ENCODE assay signal across 8 cellular contexts in genomic region chr5:116084891-116085715, GRCh38. TPM values are rescaled to one million over a fixed set of nuclear protein-coding genes. Genes with fewer than 3 reads are reported as not detected.
DNase-seq lines count a peak whose midpoint lies in the region; ATAC-seq and TF ChIP-seq lines count a peak whose summit lies in the region.

Gene COMMD10, plus strand, starts transcription at chr5:116085025.

- no peaks in the 10 kb centered on the region for H3K27me3 ChIP-seq in HUES6 (ENCODE audit: control insufficient read depth, insufficient read depth, low read length)
- H3K27me3 ChIP-seq in PC-3 (ENCODE audit: low read length): no peaks in the 10 kb centered on the region
- H3K27me3 ChIP-seq in mucosa of rectum (ENCODE audit: control insufficient read depth in 2 of 2, insufficient read depth in 2 of 2, low read length in 2 of 2): no peaks in the 10 kb centered on the region

- CTCF ChIA-PET in PC-3 (lab: Charles Lee): interaction anchor here (0.5 kb wide), 1 partner anchor 407 kb away, joined by 4 read pairs; no protein-coding TSS in a partner anchor

- peak within 1 kb of the TSS; percentile 94 for H3K4me2 ChIP-seq in PC-3 (ENCODE audit: low read length)

- peak; percentile 85 for TF ChIP-seq POLR2A in erythroblast (IDR thresholded peaks at IDR 0.05; ENCODE audit: low read length)

- peak within 1 kb of the TSS; percentile 36; the same call in 1 of the 2 replicates for H3K27ac ChIP-seq in HUES6 (ENCODE audit: low read depth, low read length)
- peak within 1 kb of the TSS; percentile 48 for H3K27ac ChIP-seq in PC-3 (ENCODE audit: low read length)
- H3K27ac ChIP-seq in mucosa of rectum (ENCODE audit: low read depth in 2 of 2, low read length in 2 of 2): peak within 1 kb of the TSS; percentile 80 to 81

- no peaks in the 10 kb centered on the region for H3F3A ChIP-seq in PC-3 (ENCODE audit: low read length, unreplicated experiment)

- H3K36me3 ChIP-seq in HUES6 (ENCODE audit: control insufficient read depth, insufficient read depth, low read length) (0 out of 2 replicates have a peak, but pooled peaks cover 3% of the 10 kb centered on the region), PC-3 (ENCODE audit: low read depth, low read length) (no peaks in the 10 kb centered on the region), mucosa of rectum (ENCODE audit: control insufficient read depth in 2 of 2, insufficient read depth in 2 of 2, low read length in 2 of 2) (peaks cover 0 to 4% of the 10 kb centered on the region in 2 donors)

- peak within 1 kb of the TSS; percentile 61 for H3K9ac ChIP-seq in HUES6 (ENCODE audit: low read length)
- H3K9ac ChIP-seq in PC-3 (ENCODE audit: low read length): peak within 1 kb of the TSS; percentile 85
- H3K9ac ChIP-seq in mucosa of rectum (ENCODE audit: low read depth in 1 of 2, low read length in 2 of 2): peak within 1 kb of the TSS; percentile 71 to 87

- no peaks in the 10 kb centered on the region for H3K9me3 ChIP-seq in HUES6 (ENCODE audit: control insufficient read depth, insufficient read depth, low read depth, low read length)
- no peaks in the 10 kb centered on the region for H3K9me3 ChIP-seq in PC-3 (ENCODE audit: low read length)
- no peaks in the 10 kb centered on the region for H3K9me3 ChIP-seq in mucosa of rectum (ENCODE audit: control insufficient read depth in 2 of 2, low read length in 2 of 2)

- DNase-seq in DMS 273 (lab: John Stamatoyannopoulos, UW; ENCODE audit: unreplicated experiment) (peak; percentile 89), PC-3 (peak; percentile 56), activated T-cell treated with anti-CD3 and anti-CD28 coated beads for 48 hours (ENCODE audit: low read depth) (peak; percentile 68), erythroblast (lab: John Stamatoyannopoulos, UW) (peak; percentile 86 to 89)
- DNase-seq in stimulated activated CD8-positive, alpha-beta memory T cell treated with anti-CD3 and anti-CD28 coated beads, Interleukin-4, amount 100 ng/mL, for 4 hours (ENCODE audit: low read depth in 2 of 2, low spot score in 1 of 2): peak; percentile 59 to 76

- H2AFZ ChIP-seq in PC-3 (ENCODE audit: low read length): peak within 1 kb of the TSS; percentile 82

- peaks cover 47% of the 10 kb centered on the region for H3K79me2 ChIP-seq in PC-3 (ENCODE audit: low read length)

- POLR2A ChIA-PET in PC-3 (lab: Charles Lee; ENCODE audit: unreplicated experiment): no interaction called here

- no peaks in the 10 kb centered on the region for H3K9me2 ChIP-seq in PC-3 (replicated peaks; ENCODE audit: low read length)

- peak; percentile 90 for ATAC-seq in GM21447 (IDR thresholded peaks at IDR 0.05; ENCODE audit: unreplicated experiment)
- ATAC-seq in PC-3: peak; percentile 84

- intact Hi-C loops in PC-3 (cut with micrococcal nuclease): no loop called here

- TF ChIP-seq CTCF in PC-3 (conservative IDR thresholded peaks at IDR 0.05; ENCODE audit: low read depth, low read length): no peak

- no peaks in the 10 kb centered on the region for H4K20me1 ChIP-seq in PC-3 (ENCODE audit: low read length)

- H3K4me1 ChIP-seq in HUES6 (ENCODE audit: control insufficient read depth, insufficient read depth, low read length) (peaks cover 7% of the 10 kb centered on the region), PC-3 (ENCODE audit: insufficient read depth, low read length) (peaks cover 6% of the 10 kb centered on the region), mucosa of rectum (ENCODE audit: control insufficient read depth in 2 of 2, insufficient read depth in 2 of 2, low read length in 2 of 2) (peaks cover 7% of the 10 kb centered on the region in 2 donors)

- BruUV-seq in PC-3 (replicated peaks; lab: Mats Ljungman, UMichigan): TSS peak; percentile 76

- H3K4me3 ChIP-seq in HUES6 (ENCODE audit: low read depth, low read length) (peak within 1 kb of the TSS; percentile 64), PC-3 (ENCODE audit: low read length) (peak within 1 kb of the TSS; percentile 90), mucosa of rectum (ENCODE audit: low read length in 2 of 2) (peak within 1 kb of the TSS; percentile 87 to 97)

RNA-seq across cellular contexts. Expression of gene COMMD10, which starts in this region (rescaled TPM):
- total RNA-seq in PC-3 (2014; rRNA removed): 8.8 and 17.7 TPM in 2 replicates

Comparison
In these comparisons a context has a peak if more than half of its experiments do, and no peak if none do; other contexts are left out.
1. Peak in every context shown above with its lines: DNase-seq, ATAC-seq, H3K4me3 ChIP-seq and H3K27ac ChIP-seq.